23 cellular contexts compared by ENCODE assay signal in genomic region chr6:34463299-34463698, GRCh38. TPM values are rescaled to one million over a fixed set of nuclear protein-coding genes. Genes with fewer than 3 reads are reported as not detected.
DNase-seq lines count a peak whose midpoint lies in the region; ATAC-seq, FAIRE-seq and TF ChIP-seq lines count a peak whose summit lies in the region.
"Had no signal": no experiment of that assay in that cellular context is flagged by ENCODE, and none has a peak within 500 bp of the region (broad histone marks: within the 10 kb centered on the region; RNA-seq: fewer than 3 reads in every experiment).

No MANE protein-coding gene starts in this region.

- H2AFZ ChIP-seq in HepG2 (ENCODE audit: low read length) (no peak overlapping the region), neural progenitor cell (replicated peaks) (no peak overlapping the region)

- WGBS in HepG2 (ENCODE audit: low lambda C conversion rate), result 75% methylated on average over 2 of the region's 2 CpGs
- WGBS in right lobe of liver (ENCODE audit: insufficient coverage, low coverage, low lambda C conversion rate, missing lambda C conversion rate), result 81% methylated on average over 2 of the region's 2 CpGs

- TF ChIP-seq EP300 in HepG2 (IDR thresholded peaks at IDR 0.05; ENCODE audit: low read depth in 2 of 2, low read length in 2 of 2), result no peak
- no peak for TF ChIP-seq EP300 in HepG2 (CRISPR knock-in tag; IDR thresholded peaks at IDR 0.05; ENCODE audit: borderline replicate concordance)

- H3K36me3 ChIP-seq in HepG2 (replicated peaks in 1 of 2; ENCODE audit: control insufficient read depth in 1 of 2, insufficient read depth in 2 of 2, low read length in 2 of 2) (no peaks in the 10 kb centered on the region), right lobe of liver (no peaks in the 10 kb centered on the region), WERI-Rb-1 (no peaks in the 10 kb centered on the region), neural progenitor cell (no peaks in the 10 kb centered on the region)
- H3K36me3 ChIP-seq: BLaER1 had no signal

- H3K27me3 Mint-ChIP-seq in neural progenitor cell (ENCODE audit: insufficient read depth, low read depth), result peaks cover 18% of the 10 kb centered on the region

- POLR2A ChIA-PET in HepG2 (lab: Yijun Ruan, JAX), result interaction anchor here (1.3 kb wide), 1 partner anchor 12 kb away, joined by 3 read pairs; no protein-coding TSS in a partner anchor

- no peaks in the 10 kb centered on the region for H3K36me3 Mint-ChIP-seq in neural progenitor cell
- H3K36me3 Mint-ChIP-seq: CD4-positive, CD25-positive, alpha-beta regulatory T cell; CD8-positive, alpha-beta T cell had no signal

- no peak for TF ChIP-seq POLR2A in HepG2 (IDR thresholded peaks at IDR 0.05; ENCODE audit: insufficient read depth in 1 of 2, low read depth in 2 of 2, low read length in 2 of 2)
- no peak for TF ChIP-seq POLR2A in right lobe of liver (IDR thresholded peaks at IDR 0.05)

- H3K9me3 Mint-ChIP-seq in neural progenitor cell, result no peaks in the 10 kb centered on the region
- H3K9me3 Mint-ChIP-seq: CD4-positive, CD25-positive, alpha-beta regulatory T cell; CD8-positive, alpha-beta T cell had no signal

- CTCF ChIA-PET in HepG2 (lab: Yijun Ruan, JAX; ENCODE audit: low intra/inter-chr PET ratio, low total read pairs), result interaction anchor here (1.4 kb wide), 1 partner anchor 146 kb away, joined by 3 read pairs; no protein-coding TSS in a partner anchor

- intact Hi-C loops in HepG2 (cut with micrococcal nuclease; ENCODE audit: unreplicated experiment), result loop anchor here (2.0 kb wide), 1 partner anchor 62 kb away; no protein-coding TSS in a partner anchor
- intact Hi-C loops in right lobe of liver (cut with DNase I), result loop anchor here in 1 of 2 donors (10.0 kb wide), 2 partner anchors 62 to 152 kb away; no protein-coding TSS in a partner anchor

- no peaks in the 10 kb centered on the region for H3K9me3 ChIP-seq in HepG2 (ENCODE audit: low read length)
- no peaks in the 10 kb centered on the region for H3K9me3 ChIP-seq in right lobe of liver
- no peaks in the 10 kb centered on the region for H3K9me3 ChIP-seq in WERI-Rb-1 (ENCODE audit: severe bottlenecking)
- no peaks in the 10 kb centered on the region for H3K9me3 ChIP-seq in neural progenitor cell (ENCODE audit: low read depth)
- H3K9me3 ChIP-seq: BLaER1 had no signal

- TF ChIP-seq CTCF in HepG2 (CRISPR knock-in tag; IDR thresholded peaks at IDR 0.05), result no peak
- TF ChIP-seq CTCF in right lobe of liver (IDR thresholded peaks at IDR 0.05), result no peak
- no peak for TF ChIP-seq CTCF in WERI-Rb-1 (IDR thresholded peaks at IDR 0.05; ENCODE audit: low read depth, low read length)
- TF ChIP-seq CTCF in neural progenitor cell (IDR thresholded peaks at IDR 0.05), result no peak

- peaks cover 16% of the 10 kb centered on the region for H3F3A ChIP-seq in neural progenitor cell (ENCODE audit: low read depth)

- BruUV-seq in HepG2 (replicated peaks; lab: Mats Ljungman, UMichigan), result no TSS peak

- H3K4me2 ChIP-seq in HepG2 (ENCODE audit: low read depth, low read length) (no peak overlapping the region), neural progenitor cell (no peak overlapping the region)

- H3K4me1 ChIP-seq in HepG2 (ENCODE audit: insufficient read depth, low read length) (peaks cover 40% of the 10 kb centered on the region), right lobe of liver (peaks cover 0 to 5% (median 0%) of the 10 kb centered on the region in 4 donors), neural progenitor cell (peaks cover 10% of the 10 kb centered on the region)

- H3K4me3 ChIP-seq in HepG2 (replicated peaks in 1 of 3; ENCODE audit: insufficient read depth in 1 of 3, low read depth in 2 of 3, low read length in 3 of 3), result no peak overlapping the region
- no peak overlapping the region for H3K4me3 ChIP-seq in right lobe of liver
- H3K4me3 ChIP-seq in WERI-Rb-1 (ENCODE audit: low read depth, low read length), result peak overlapping the region; percentile 4
- no peak overlapping the region for H3K4me3 ChIP-seq in neural progenitor cell
- H3K4me3 ChIP-seq: BLaER1, GM12878, GM23248 had no signal

- H3K9ac ChIP-seq in HepG2 (ENCODE audit: insufficient read depth, low read depth, low read length) (no peak overlapping the region), neural progenitor cell (no peak overlapping the region)
- H3K9ac ChIP-seq: BLaER1, GM23248 had no signal

- in situ Hi-C loops in HepG2 (cut with HindIII; ENCODE audit: extremely low pct_ligation_motif_present, low pct_unique_long_range_greater_than_20kb), result loop anchor here (10.0 kb wide), 1 partner anchor 142 kb away; no protein-coding TSS in a partner anchor

- H3K4me1 Mint-ChIP-seq in neural progenitor cell, result peaks cover 18% of the 10 kb centered on the region

- TF ChIP-seq RAD21 in HepG2 (CRISPR knock-in tag; IDR thresholded peaks at IDR 0.05), result no peak

- DNase-seq in HepG2 (ENCODE audit: low spot score), result no peak
- no peak for DNase-seq in right lobe of liver
- DNase-seq in NCI-H69 (lab: John Stamatoyannopoulos, UW), result peak; percentile 34
- no peak for DNase-seq in WERI-Rb-1
- DNase-seq in neural progenitor cell (ENCODE audit: low spot score), result no peak
- no peak for DNase-seq in DMS114 treated with DMSO at 0.1 percent for 48 hours (lab: John Stamatoyannopoulos, UW; ENCODE audit: unreplicated experiment)
- DNase-seq: CD4-positive, CD25-positive, alpha-beta regulatory T cell; CD8-positive, alpha-beta T cell; DMS 273 treated with DMSO at 0.1 percent for 48 hours; EL; GDM1; H7; HCEC 1CT had no signal

- no peak for FAIRE-seq in HepG2 (lab: Jason Lieb, UNC)
- FAIRE-seq: A204.1, D721Med, GM12878, H1 had no signal

- no peak overlapping the region for H3K27ac ChIP-seq in HepG2 (ENCODE audit: extremely low read length, insufficient read depth, low read length)
- no peak overlapping the region for H3K27ac ChIP-seq in right lobe of liver
- H3K27ac ChIP-seq in WERI-Rb-1, result peak overlapping the region; percentile 54
- no peak overlapping the region for H3K27ac ChIP-seq in neural progenitor cell
- H3K27ac ChIP-seq: BLaER1, GM23248 had no signal

- H3K79me2 ChIP-seq in HepG2 (ENCODE audit: insufficient read depth, low read length), result no peaks in the 10 kb centered on the region
- no peaks in the 10 kb centered on the region for H3K79me2 ChIP-seq in neural progenitor cell (ENCODE audit: low read depth)

- peaks cover 13 to 35% of the 10 kb centered on the region in 2 experiments; a peak in 4 of 5 replicates for H3K27me3 ChIP-seq in HepG2 (ENCODE audit: control insufficient read depth in 1 of 2, insufficient read depth in 2 of 2, low read length in 2 of 2)
- H3K27me3 ChIP-seq in right lobe of liver, result peaks cover 0 to 7% of the 10 kb centered on the region in 2 donors
- H3K27me3 ChIP-seq in WERI-Rb-1 (ENCODE audit: insufficient read depth, low read depth, severe bottlenecking), result no peaks in the 10 kb centered on the region
- peaks cover 24% of the 10 kb centered on the region for H3K27me3 ChIP-seq in neural progenitor cell

- H3K4me3 Mint-ChIP-seq in neural progenitor cell, result peak overlapping the region; percentile 5
- H3K4me3 Mint-ChIP-seq: CD4-positive, CD25-positive, alpha-beta regulatory T cell; CD8-positive, alpha-beta T cell had no signal

- peaks cover 2% of the 10 kb centered on the region; the same call in 1 of the 2 replicates for H4K20me1 ChIP-seq in HepG2 (ENCODE audit: insufficient read depth, low read length)
- no peaks in the 10 kb centered on the region for H4K20me1 ChIP-seq in neural progenitor cell (ENCODE audit: low read depth)
- H4K20me1 ChIP-seq: BLaER1 had no signal

- ATAC-seq in HepG2, result no peak
- no peak for ATAC-seq in right lobe of liver
- ATAC-seq in GM21737 (IDR thresholded peaks at IDR 0.05; ENCODE audit: unreplicated experiment), result no peak
- ATAC-seq in HG02885 (IDR thresholded peaks at IDR 0.05; ENCODE audit: poor library complexity, unreplicated experiment), result no peak
- ATAC-seq: CD8-positive, alpha-beta T cell; GM12878 had no signal

- H3K27ac Mint-ChIP-seq in neural progenitor cell, result no peak overlapping the region
- H3K27ac Mint-ChIP-seq: B cell; CD4-positive, CD25-positive, alpha-beta regulatory T cell; CD8-positive, alpha-beta T cell had no signal

RNA-seq across cellular contexts. Expression of gene PACSIN1, which starts 2.6 kb away (rescaled TPM):
- total RNA-seq in HepG2 (2016; rRNA removed; fragmentation: Illumina TruSeq; extraction: Trizol) (not detected in 2 replicates), right lobe of liver (under 1 TPM in 5 of 6 experiments, not detected in 1; 0.05 to 0.37 (median 0.22) TPM), neural progenitor cell (ENCODE audit: low replicate concordance) (0.41 and 1.8 TPM in 2 replicates)
- total RNA-seq in HepG2 (2016; cell fraction: cytosol; rRNA removed; fragmentation: Illumina TruSeq; extraction: Trizol; ENCODE audit: low read depth), result not detected in 2 replicates
- not detected in 2 replicates for total RNA-seq in HepG2 (2016; cell fraction: insoluble cytoplasmic fraction; rRNA removed; fragmentation: Illumina TruSeq; extraction: Trizol)
- not detected in 2 replicates for total RNA-seq in HepG2 (2016; cell fraction: membrane; rRNA removed; fragmentation: Illumina TruSeq; extraction: Trizol)
- not detected in 2 replicates for total RNA-seq in HepG2 (2016; cell fraction: nucleus; rRNA removed; fragmentation: Illumina TruSeq; extraction: Trizol)
- not detected in 2 replicates for polyA plus RNA-seq in HepG2 (2011; rRNA removed)
- polyA plus RNA-seq in HepG2 (2011; cell fraction: cytosol; rRNA removed), result 0.01 TPM in 1 of 2 replicates, not detected in the other
- not detected in 2 replicates for polyA plus RNA-seq in HepG2 (2011; cell fraction: nucleus; rRNA removed)
- not detected in 2 replicates for polyA plus RNA-seq in HepG2 (2012)
- not detected in 2 replicates for polyA plus RNA-seq in HepG2 (2016; cell fraction: cytosol; fragmentation: Illumina TruSeq; extraction: Trizol; ENCODE audit: low read depth)
- not detected in 2 replicates for polyA plus RNA-seq in HepG2 (2016; cell fraction: insoluble cytoplasmic fraction; fragmentation: Illumina TruSeq; extraction: Trizol; ENCODE audit: low read depth)
- not detected in 2 replicates for polyA plus RNA-seq in HepG2 (2016; cell fraction: membrane; fragmentation: Illumina TruSeq; extraction: Trizol; ENCODE audit: low read depth)
- polyA plus RNA-seq in HepG2 (2016; cell fraction: nucleus; fragmentation: Illumina TruSeq; extraction: Trizol; ENCODE audit: insufficient read depth, low read depth), result not detected in 2 replicates
- polyA minus RNA-seq in HepG2 (2011; rRNA and poly(A)+ RNA removed; ENCODE audit: low replicate concordance), result 0.04 and 0.05 TPM in 2 replicates
- not detected in 2 replicates for polyA minus RNA-seq in HepG2 (2011; cell fraction: cytosol; rRNA and poly(A)+ RNA removed)
- polyA minus RNA-seq in HepG2 (2011; cell fraction: nucleus; rRNA and poly(A)+ RNA removed), result not detected in 2 replicates
- total RNA-seq: GM23248 had no signal
- polyA plus RNA-seq: AG04450, GM23248 had no signal

RNA-seq across cellular contexts. Expression of gene RPS10, which starts 37.4 kb away (rescaled TPM):
- total RNA-seq in HepG2 (2016; rRNA removed; fragmentation: Illumina TruSeq; extraction: Trizol), result 2,909 and 3,503 TPM in 2 replicates
- total RNA-seq in HepG2 (2016; cell fraction: cytosol; rRNA removed; fragmentation: Illumina TruSeq; extraction: Trizol; ENCODE audit: low read depth), result 5,102 and 5,632 TPM in 2 replicates
- 3,081 and 3,638 TPM in 2 replicates for total RNA-seq in HepG2 (2016; cell fraction: insoluble cytoplasmic fraction; rRNA removed; fragmentation: Illumina TruSeq; extraction: Trizol)
- 7,429 and 7,480 TPM in 2 replicates for total RNA-seq in HepG2 (2016; cell fraction: membrane; rRNA removed; fragmentation: Illumina TruSeq; extraction: Trizol)
- 967 and 1,028 TPM in 2 replicates for total RNA-seq in HepG2 (2016; cell fraction: nucleus; rRNA removed; fragmentation: Illumina TruSeq; extraction: Trizol)
- polyA plus RNA-seq in HepG2 (2011; rRNA removed), result 4,295 and 4,648 TPM in 2 replicates
- 9,439 and 9,926 TPM in 2 replicates for polyA plus RNA-seq in HepG2 (2011; cell fraction: cytosol; rRNA removed)
- polyA plus RNA-seq in HepG2 (2011; cell fraction: nucleus; rRNA removed), result 1,658 and 1,840 TPM in 2 replicates
- 3,418 and 4,251 TPM in 2 replicates for polyA plus RNA-seq in HepG2 (2012)
- 5,367 and 5,814 TPM in 2 replicates for polyA plus RNA-seq in HepG2 (2016; cell fraction: cytosol; fragmentation: Illumina TruSeq; extraction: Trizol; ENCODE audit: low read depth)
- polyA plus RNA-seq in HepG2 (2016; cell fraction: insoluble cytoplasmic fraction; fragmentation: Illumina TruSeq; extraction: Trizol; ENCODE audit: low read depth), result 2,908 and 3,264 TPM in 2 replicates
- polyA plus RNA-seq in HepG2 (2016; cell fraction: membrane; fragmentation: Illumina TruSeq; extraction: Trizol; ENCODE audit: low read depth), result 6,085 and 6,204 TPM in 2 replicates
- 1,494 and 1,555 TPM in 2 replicates for polyA plus RNA-seq in HepG2 (2016; cell fraction: nucleus; fragmentation: Illumina TruSeq; extraction: Trizol; ENCODE audit: insufficient read depth, low read depth)
- polyA minus RNA-seq in HepG2 (2011; rRNA and poly(A)+ RNA removed; ENCODE audit: low replicate concordance), result 2,566 and 3,572 TPM in 2 replicates
- polyA minus RNA-seq in HepG2 (2011; cell fraction: cytosol; rRNA and poly(A)+ RNA removed), result 602 and 661 TPM in 2 replicates
- polyA minus RNA-seq in HepG2 (2011; cell fraction: nucleus; rRNA and poly(A)+ RNA removed), result 173 and 248 TPM in 2 replicates
- 100 to 1,000 TPM; 355 to 727 (median 398) TPM for total RNA-seq in right lobe of liver
- 4,003 and 4,850 TPM in 2 replicates for total RNA-seq in neural progenitor cell (ENCODE audit: low replicate concordance)
